28 cellular contexts compared by ENCODE assay signal in genomic region chr11:120509346-120510053, GRCh38. TPM values are rescaled to one million over a fixed set of nuclear protein-coding genes. Genes with fewer than 3 reads are reported as not detected.
"Had no signal": no experiment of that assay in that cellular context is flagged by ENCODE, and none has a peak within 500 bp of the region (broad histone marks: within the 10 kb centered on the region; RNA-seq: fewer than 3 reads in every experiment).

No MANE protein-coding gene starts in this region.

- H3K36me3 Mint-ChIP-seq: activated naive CD4-positive, alpha-beta T cell treated with anti-CD3 and anti-CD28 coated beads, Interleukin-2, amount 50 U/mL, for 72 hours; mesothelial cell of epicardium; naive B cell had no signal

- H3K36me3 ChIP-seq: adrenal gland, ascending aorta, gastroesophageal sphincter, right lobe of liver, transverse colon, uterus had no signal

- ATAC-seq: activated naive CD4-positive, alpha-beta T cell treated with anti-CD3 and anti-CD28 coated beads, Interleukin-2, amount 50 U/mL, for 72 hours; activated T-cell treated with anti-CD3 and anti-CD28 coated beads, Interleukin-2, amount 50 U/mL, for 72 hours; gastroesophageal sphincter; left ventricle myocardium superior; right lobe of liver; stimulated activated naive CD8-positive, alpha-beta T cell treated with anti-CD3 and anti-CD28 coated beads, Interleukin-15, Interleukin-2, amounts not matched to agents 100 U/mL and 50 U/mL, for 24 hours; T-helper 17 cell had no signal

- H3K4me3 ChIP-seq: adrenal gland, ascending aorta, gastroesophageal sphincter, hepatocyte, right lobe of liver, testis, transverse colon, uterus had no signal

- H2AFZ ChIP-seq: hepatocyte had no signal

- H3K27ac ChIP-seq: adrenal gland, ascending aorta, gastroesophageal sphincter, hepatocyte, right lobe of liver, testis, transverse colon, uterus had no signal

- H3K27ac Mint-ChIP-seq: activated CD4-positive, alpha-beta memory T cell treated with anti-CD3 and anti-CD28 coated beads, Interleukin-2, amount 10 ng/mL, durations not matched to agents 7 days and 5 days; activated CD4-positive, alpha-beta T cell treated with anti-CD3 and anti-CD28 coated beads, Interleukin-2, amount 10 ng/mL, durations not matched to agents 7 days and 5 days; activated naive CD4-positive, alpha-beta T cell treated with anti-CD3 and anti-CD28 coated beads, Interleukin-2, amount 50 U/mL, for 72 hours; activated T-cell treated with anti-CD3 and anti-CD28 coated beads, Interleukin-2, amount 50 U/mL, for 72 hours; mesothelial cell of epicardium; progenitor cell of endocrine pancreas; T-helper 17 cell had no signal

- H3K4me1 ChIP-seq: ascending aorta, right lobe of liver, testis, uterus had no signal

- H3K4me2 ChIP-seq: hepatocyte had no signal

- H3K9me3 ChIP-seq: adrenal gland, ascending aorta, gastroesophageal sphincter, right lobe of liver, testis, transverse colon, uterus had no signal

- DNase-seq: activated CD4-positive, alpha-beta memory T cell treated with anti-CD3 and anti-CD28 coated beads, Interleukin-2, amount 10 ng/mL, durations not matched to agents 7 days and 5 days; activated CD4-positive, alpha-beta T cell treated with anti-CD3 and anti-CD28 coated beads for 1 hour; activated CD4-positive, alpha-beta T cell treated with anti-CD3 and anti-CD28 coated beads, Interleukin-2, amount 10 ng/mL, durations not matched to agents 7 days and 5 days; activated naive CD4-positive, alpha-beta T cell; activated T-cell treated with anti-CD3 and anti-CD28 coated beads, Interleukin-2, amount 50 U/mL, for 72 hours; caudate nucleus; left cardiac atrium; left ventricle myocardium superior; mammary epithelial cell; naive B cell; right lobe of liver; stimulated activated CD4-positive, alpha-beta T cell treated with anti-CD3 and anti-CD28 coated beads, Interleukin-12 subunit alpha, Interleukin-12 subunit beta, amount 100 ng/mL, for 4 hours; stimulated activated CD4-positive, alpha-beta T cell treated with anti-CD3 and anti-CD28 coated beads, Interleukin-4, amount 100 ng/mL, for 1 hour; stimulated activated naive CD8-positive, alpha-beta T cell treated with anti-CD3 and anti-CD28 coated beads, Interleukin-15, Interleukin-2, amounts not matched to agents 100 U/mL and 50 U/mL, for 24 hours; T-helper 17 cell; T1000; testis; transverse colon; uterus had no signal

- H3K27me3 ChIP-seq: ascending aorta, right lobe of liver, testis, uterus had no signal

- H3K4me3 Mint-ChIP-seq: activated CD4-positive, alpha-beta memory T cell treated with anti-CD3 and anti-CD28 coated beads, Interleukin-2, amount 10 ng/mL, durations not matched to agents 7 days and 5 days; activated CD4-positive, alpha-beta T cell treated with anti-CD3 and anti-CD28 coated beads, Interleukin-2, amount 10 ng/mL, durations not matched to agents 7 days and 5 days; activated T-cell treated with anti-CD3 and anti-CD28 coated beads, Interleukin-2, amount 50 U/mL, for 72 hours had no signal

- FAIRE-seq: endothelial cell of umbilical vein, keratinocyte had no signal

- H3K79me2 ChIP-seq: hepatocyte had no signal

- H3K9me3 Mint-ChIP-seq: activated CD4-positive, alpha-beta memory T cell treated with anti-CD3 and anti-CD28 coated beads, Interleukin-2, amount 10 ng/mL, durations not matched to agents 7 days and 5 days; activated CD4-positive, alpha-beta T cell treated with anti-CD3 and anti-CD28 coated beads, Interleukin-2, amount 10 ng/mL, durations not matched to agents 7 days and 5 days; activated naive CD4-positive, alpha-beta T cell treated with anti-CD3 and anti-CD28 coated beads, Interleukin-2, amount 50 U/mL, for 72 hours; activated T-cell treated with anti-CD3 and anti-CD28 coated beads, Interleukin-2, amount 50 U/mL, for 72 hours; mesothelial cell of epicardium; naive B cell had no signal

RNA-seq across cellular contexts. Expression of gene GRIK4, which starts 2.0 kb away (rescaled TPM):
- total RNA-seq: activated CD4-positive, alpha-beta memory T cell treated with anti-CD3 and anti-CD28 coated beads, Interleukin-2, amount 10 ng/mL, durations not matched to agents 7 days and 5 days; activated CD4-positive, alpha-beta T cell treated with anti-CD3 and anti-CD28 coated beads, Interleukin-2, amount 10 ng/mL, durations not matched to agents 7 days and 5 days; activated naive CD4-positive, alpha-beta T cell treated with anti-CD3 and anti-CD28 coated beads, Interleukin-2, amount 50 U/mL, for 72 hours; ascending aorta; mammary epithelial cell; progenitor cell of endocrine pancreas had no signal
